22 cellular contexts compared by ENCODE assay signal in the genomic region with DNA sequence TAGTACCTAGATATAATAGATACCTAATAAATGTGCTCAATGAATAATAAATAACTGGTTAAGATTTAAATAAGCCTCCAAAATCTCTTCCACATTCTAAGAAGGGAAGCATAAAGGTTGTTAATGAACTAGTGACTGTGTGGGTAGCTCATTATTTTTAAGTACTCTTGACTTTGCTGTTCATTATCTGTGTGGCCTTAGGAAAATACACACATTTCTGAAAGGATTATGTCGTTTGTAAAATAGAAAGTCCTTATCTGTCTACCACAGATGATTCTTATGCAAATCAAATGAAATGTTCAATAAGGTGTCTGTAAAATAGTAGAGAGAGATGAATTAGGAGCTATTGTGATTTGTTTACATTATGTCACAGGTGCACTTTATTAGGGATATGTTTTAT.
"Had no signal": no experiment of that assay in that cellular context is flagged by ENCODE, and none has a peak within 500 bp of the region (broad histone marks: within the 10 kb centered on the region; RNA-seq: fewer than 3 reads in every experiment).

No MANE protein-coding gene starts in this region.

- H3K9me3 Mint-ChIP-seq: memory B cell; mesothelial cell of epicardium; naive B cell; natural killer cell treated with Interleukin-12 subunit alpha and Interleukin-12 subunit beta and Interleukin-15 and Interleukin-18, amount 100 ng/mL, for 72 hours; neural crest cell; stimulated activated naive B cell treated with anti-CD40 and anti-IgM and Interleukin-4, amounts not matched to agents 10 μg/mL and 1 μg/mL and 100 μg/mL, for 72 hours; stimulated activated naive CD8-positive, alpha-beta T cell treated with anti-CD3 and anti-CD28 coated beads, Interleukin-15, Interleukin-2, amounts not matched to agents 100 ng/mL and 50 ng/mL, for 24 hours had no signal

- H3K4me3 Mint-ChIP-seq: memory B cell; mesothelial cell of epicardium; naive B cell; natural killer cell treated with Interleukin-12 subunit alpha and Interleukin-12 subunit beta and Interleukin-15 and Interleukin-18, amount 100 ng/mL, for 72 hours; neural crest cell; stimulated activated naive B cell treated with anti-CD40 and anti-IgM and Interleukin-4, amounts not matched to agents 10 μg/mL and 1 μg/mL and 100 μg/mL, for 72 hours; stimulated activated naive CD8-positive, alpha-beta T cell treated with anti-CD3 and anti-CD28 coated beads, Interleukin-15, Interleukin-2, amounts not matched to agents 100 ng/mL and 50 ng/mL, for 24 hours had no signal

- H3K36me3 Mint-ChIP-seq: mesothelial cell of epicardium; natural killer cell treated with Interleukin-12 subunit alpha and Interleukin-12 subunit beta and Interleukin-15 and Interleukin-18, amount 100 ng/mL, for 72 hours had no signal

- H3K27me3 Mint-ChIP-seq: memory B cell; naive B cell; natural killer cell treated with Interleukin-12 subunit alpha and Interleukin-12 subunit beta and Interleukin-15 and Interleukin-18, amount 100 ng/mL, for 72 hours; stimulated activated naive B cell treated with anti-CD40 and anti-IgM and Interleukin-4, amounts not matched to agents 10 μg/mL and 1 μg/mL and 100 μg/mL, for 72 hours; stimulated activated naive CD8-positive, alpha-beta T cell treated with anti-CD3 and anti-CD28 coated beads, Interleukin-15, Interleukin-2, amounts not matched to agents 100 ng/mL and 50 ng/mL, for 24 hours had no signal

- H3K36me3 ChIP-seq: thoracic aorta had no signal

- H3K9me3 ChIP-seq: lower lobe of right lung, mucosa of descending colon, right lobe of liver, thoracic aorta, tibial nerve, upper lobe of left lung had no signal

- H3K4me1 ChIP-seq: lower lobe of right lung, parathyroid adenoma, right lobe of liver, tibial nerve, upper lobe of left lung had no signal

- H3K9ac ChIP-seq: parathyroid adenoma had no signal

- H3K27me3 ChIP-seq: dorsolateral prefrontal cortex, right lobe of liver, tibial nerve, upper lobe of left lung had no signal

- DNase-seq: dorsolateral prefrontal cortex; effector CD4-positive, alpha-beta T cell; hypothalamus; left ventricle myocardium superior; lower lobe of right lung; mucosa of descending colon; naive B cell; right lobe of liver; small intestine; stimulated activated CD4-positive, alpha-beta T cell treated with anti-CD3 and anti-CD28 coated beads, Interleukin-15, amount 100 ng/mL, for 24 hours; stimulated activated CD4-positive, alpha-beta T cell treated with anti-CD3 and anti-CD28 coated beads, Interleukin-2, amount 100 ng/mL, for 48 hours; stimulated activated naive B cell treated with anti-CD40 and anti-IgM and Interleukin-4, amounts not matched to agents 10 μg/mL and 1 μg/mL and 100 μg/mL, for 72 hours; upper lobe of left lung had no signal

- H3K4me1 Mint-ChIP-seq: memory B cell; neural crest cell; stimulated activated naive B cell treated with anti-CD40 and anti-IgM and Interleukin-4, amounts not matched to agents 10 μg/mL and 1 μg/mL and 100 μg/mL, for 72 hours had no signal

- H3K27ac ChIP-seq: dorsolateral prefrontal cortex, lower lobe of right lung, parathyroid adenoma, right lobe of liver, thoracic aorta, tibial nerve, upper lobe of left lung had no signal

- H3K27ac Mint-ChIP-seq: memory B cell; mesothelial cell of epicardium; naive B cell; natural killer cell treated with Interleukin-12 subunit alpha and Interleukin-12 subunit beta and Interleukin-15 and Interleukin-18, amount 100 ng/mL, for 72 hours; progenitor cell of endocrine pancreas; stimulated activated naive B cell treated with anti-CD40 and anti-IgM and Interleukin-4, amounts not matched to agents 10 μg/mL and 1 μg/mL and 100 μg/mL, for 72 hours; stimulated activated naive CD8-positive, alpha-beta T cell treated with anti-CD3 and anti-CD28 coated beads, Interleukin-15, Interleukin-2, amounts not matched to agents 100 ng/mL and 50 ng/mL, for 24 hours had no signal

- H3K4me3 ChIP-seq: dorsolateral prefrontal cortex, lower lobe of right lung, mucosa of descending colon, right lobe of liver, thoracic aorta, tibial nerve, upper lobe of left lung had no signal
